Comparison of ENCODE assay signal across 8 cellular contexts in the genomic region with DNA sequence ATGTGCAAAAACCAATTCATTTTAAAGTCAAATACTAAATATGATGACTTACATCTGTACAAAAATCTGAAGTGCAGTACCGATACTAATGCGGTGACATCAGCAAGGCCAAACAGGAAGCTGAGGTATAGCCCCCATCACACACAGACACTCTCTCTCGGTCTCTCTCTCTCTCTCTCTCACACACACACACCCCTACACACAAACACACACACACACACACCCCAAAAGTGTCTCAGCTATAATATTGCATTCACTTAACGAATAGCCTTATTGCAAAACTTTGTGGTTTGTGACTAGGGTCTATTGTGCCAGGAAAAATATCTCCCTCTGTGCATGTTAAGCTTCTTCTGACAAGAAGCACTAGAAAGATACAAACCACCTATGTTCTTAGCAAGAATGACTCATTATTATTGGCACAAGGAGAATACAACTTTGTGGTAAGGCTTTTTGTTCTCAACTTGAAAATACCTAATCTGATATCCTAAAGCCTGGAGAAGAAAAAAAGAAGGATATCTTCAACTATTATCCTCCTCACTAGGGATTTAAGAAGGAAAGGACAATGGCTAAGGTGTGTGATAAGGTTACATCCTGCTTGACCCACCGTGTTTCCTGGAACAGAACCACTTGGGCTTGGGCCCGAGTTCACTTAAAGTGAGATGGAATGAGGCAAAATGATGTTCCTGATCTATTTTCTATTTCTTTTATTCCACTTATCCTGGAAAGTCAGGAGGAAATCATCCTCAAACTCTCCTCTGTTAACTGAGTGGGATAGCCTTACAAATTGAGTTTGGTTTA.
A peak's percentile ranks its signal among the peaks of the same experiment; 100 is the strongest.
DNase-seq lines count a peak whose midpoint lies in the region; ATAC-seq, FAIRE-seq and TF ChIP-seq lines count a peak whose summit lies in the region.

No MANE protein-coding gene starts in this region.

- H3K4me1 ChIP-seq in ascending aorta (peaks cover 7 to 26% of the 10 kb centered on the region in 2 donors), muscle layer of duodenum (ENCODE audit: control insufficient read depth in 1 of 2, insufficient read depth in 2 of 2, low read length in 2 of 2) (peaks cover 3 to 7% of the 10 kb centered on the region in 2 donors)

- peak; percentile 91 for ATAC-seq in GM18517 (IDR thresholded peaks at IDR 0.05; ENCODE audit: unreplicated experiment)
- ATAC-seq in HG02852 (IDR thresholded peaks at IDR 0.05; ENCODE audit: unreplicated experiment): peak; percentile 91
- no peak for ATAC-seq in left colon

- H3K27me3 ChIP-seq in ascending aorta: no peaks in the 10 kb centered on the region
- no peaks in the 10 kb centered on the region for H3K27me3 ChIP-seq in muscle layer of duodenum (ENCODE audit: low read depth, low read length)

- DNase-seq in RCC 7860 (ENCODE audit: low spot score) (peak; percentile 82), ascending aorta (ENCODE audit: low spot score in 2 of 2) (no peak), posterior vena cava (ENCODE audit: low spot score) (no peak), NCI-H69 (lab: John Stamatoyannopoulos, UW) (no peak), left colon (no peak)

- H3K4me3 ChIP-seq in ascending aorta: no peak overlapping the region
- H3K4me3 ChIP-seq in muscle layer of duodenum (ENCODE audit: low read depth in 1 of 2, low read length in 2 of 2): no peak overlapping the region

- H3K36me3 ChIP-seq in ascending aorta (no peaks in the 10 kb centered on the region), muscle layer of duodenum (ENCODE audit: control insufficient read depth in 1 of 2, insufficient read depth in 2 of 2, low read length in 2 of 2) (no peaks in the 10 kb centered on the region)

- peak overlapping the region; percentile 69 to 81 for H3K27ac ChIP-seq in ascending aorta
- peak overlapping the region; percentile 19 for H3K27ac ChIP-seq in muscle layer of duodenum (ENCODE audit: low read length)

- H3K9me3 ChIP-seq in ascending aorta (no peaks in the 10 kb centered on the region), muscle layer of duodenum (ENCODE audit: control insufficient read depth in 1 of 2, low read length in 2 of 2) (no peaks in the 10 kb centered on the region)

- intact Hi-C loops in ascending aorta (cut with DNase I): no loop called here
- intact Hi-C loops in posterior vena cava (cut with DNase I): no loop called here
- intact Hi-C loops in left colon (cut with DNase I, micrococcal nuclease): no loop called here

- FAIRE-seq in RCC 7860 (lab: Jason Lieb, UNC): peak; percentile 97

- TF ChIP-seq CTCF in ascending aorta (IDR thresholded peaks at IDR 0.05): no peak
